Comparison of ENCODE assay signal across 17 cellular contexts in genomic region chr19:2589441-2589840, GRCh38.
DNase-seq lines count a peak whose midpoint lies in the region; ATAC-seq, FAIRE-seq and TF ChIP-seq lines count a peak whose summit lies in the region.
"Had no signal": no experiment of that assay in that cellular context is flagged by ENCODE, and none has a peak within 500 bp of the region (broad histone marks: within the 10 kb centered on the region; RNA-seq: fewer than 3 reads in every experiment).

No MANE protein-coding gene starts in this region.

- H3K27me3 ChIP-seq in H1 (replicated peaks in 1 of 4; ENCODE audit: control insufficient read depth in 3 of 4, extremely low read depth in 1 of 4, insufficient read depth in 3 of 4, low read length in 3 of 4) = peaks cover 0 to 3% (median 0%) of the 10 kb centered on the region in 4 experiments; a peak in 1 of 7 replicates
- H3K27me3 ChIP-seq in neural progenitor cell = no peaks in the 10 kb centered on the region
- no peaks in the 10 kb centered on the region for H3K27me3 ChIP-seq in stomach

- H2AFZ ChIP-seq in H1 (ENCODE audit: low read length) (no peak overlapping the region), neural progenitor cell (replicated peaks) (no peak overlapping the region)

- no peaks in the 10 kb centered on the region for H3K79me1 ChIP-seq in H1 (ENCODE audit: low read depth, low read length)

- H3K9me3 ChIP-seq in H1 (ENCODE audit: insufficient read depth in 2 of 2, low read depth in 1 of 2, low read length in 1 of 2) (no peaks in the 10 kb centered on the region), neural progenitor cell (ENCODE audit: low read depth) (no peaks in the 10 kb centered on the region), stomach (no peaks in the 10 kb centered on the region)

- no peaks in the 10 kb centered on the region for H3K36me3 Mint-ChIP-seq in activated CD4-positive, alpha-beta memory T cell treated with anti-CD3 and anti-CD28 coated beads for 36 hours
- no peaks in the 10 kb centered on the region for H3K36me3 Mint-ChIP-seq in activated CD4-positive, alpha-beta memory T cell treated with anti-CD3 and anti-CD28 coated beads, Interleukin-2, amount 10 ng/mL, durations not matched to agents 7 days and 5 days (ENCODE audit: low read depth)
- H3K36me3 Mint-ChIP-seq in neural progenitor cell = no peaks in the 10 kb centered on the region
- H3K36me3 Mint-ChIP-seq in activated T-cell treated with anti-CD3 and anti-CD28 coated beads, Interleukin-2, amount 50 U/mL, for 4 hours (ENCODE audit: insufficient read depth) = no peaks in the 10 kb centered on the region
- H3K36me3 Mint-ChIP-seq: CD4-positive, alpha-beta memory T cell had no signal

- no peak for DNase-seq in activated CD4-positive, alpha-beta memory T cell treated with anti-CD3 and anti-CD28 coated beads for 36 hours
- no peak for DNase-seq in activated CD4-positive, alpha-beta memory T cell treated with anti-CD3 and anti-CD28 coated beads, Interleukin-2, amount 10 ng/mL, durations not matched to agents 7 days and 5 days
- DNase-seq in H1 (ENCODE audit: low read depth in 1 of 2, low spot score in 2 of 2) (no peak), neural progenitor cell (ENCODE audit: low spot score) (no peak), stomach (no peak), NCI-H187 treated with DMSO at 0.1 percent for 48 hours (lab: John Stamatoyannopoulos, UW) (no peak)
- DNase-seq in activated T-cell treated with anti-CD3 and anti-CD28 coated beads, Interleukin-2, amount 50 U/mL, for 4 hours = no peak
- no peak for DNase-seq in stimulated activated CD8-positive, alpha-beta memory T cell treated with anti-CD3 and anti-CD28 coated beads, Interleukin-4, amount 100 ng/mL, for 48 hours
- DNase-seq: 8988T; CD4-positive, alpha-beta memory T cell; KG1; NCI-H1048; NCI-H1436 treated with DMSO at 0.1 percent for 48 hours; NCI-H2081 treated with DMSO at 0.1 percent for 48 hours; NCI-H510A treated with DMSO at 0.1 percent for 48 hours; NCI-H82; PC-3 had no signal

- H3K18ac ChIP-seq in H1 (ENCODE audit: extremely low read depth, low read length) = no peak overlapping the region

- no peak overlapping the region for H2BK120ac ChIP-seq in H1 (replicated peaks; ENCODE audit: low read depth, low read length)

- H3K27ac Mint-ChIP-seq in activated CD4-positive, alpha-beta memory T cell treated with anti-CD3 and anti-CD28 coated beads for 36 hours = no peak overlapping the region
- H3K27ac Mint-ChIP-seq in activated CD4-positive, alpha-beta memory T cell treated with anti-CD3 and anti-CD28 coated beads, Interleukin-2, amount 10 ng/mL, durations not matched to agents 7 days and 5 days = no peak overlapping the region
- H3K27ac Mint-ChIP-seq in neural progenitor cell = no peak overlapping the region
- H3K27ac Mint-ChIP-seq: CD4-positive, alpha-beta memory T cell had no signal

- H3K4me1 ChIP-seq in H1 (replicated peaks in 1 of 4; ENCODE audit: control insufficient read depth in 3 of 4, insufficient read depth in 4 of 4, low read length in 3 of 4) (peaks cover 3 to 16% (median 7%) of the 10 kb centered on the region in 4 experiments), neural progenitor cell (peaks cover 5% of the 10 kb centered on the region), stomach (peaks cover 20 to 34% (median 28%) of the 10 kb centered on the region in 4 donors)

- no peaks in the 10 kb centered on the region for H3K79me2 ChIP-seq in H1 (ENCODE audit: control insufficient read depth in 1 of 2, insufficient read depth in 2 of 2, low read length in 2 of 2)
- H3K79me2 ChIP-seq in neural progenitor cell (ENCODE audit: low read depth) = no peaks in the 10 kb centered on the region

- no peak overlapping the region for H3K56ac ChIP-seq in H1 (replicated peaks; ENCODE audit: insufficient read length, low read depth, low read length)

- H3K4me3 ChIP-seq in H1 (ENCODE audit: extremely low read depth in 1 of 4, insufficient read depth in 2 of 4, low read depth in 3 of 4, low read length in 4 of 4) = no peak overlapping the region
- no peak overlapping the region for H3K4me3 ChIP-seq in neural progenitor cell
- H3K4me3 ChIP-seq in stomach = no peak overlapping the region

- TF ChIP-seq RAD21 in H1 (IDR thresholded peaks at IDR 0.05 in 1 of 2, conservative IDR thresholded peaks at IDR 0.05 in 1 of 2; ENCODE audit: low read depth in 2 of 2, low read length in 2 of 2) = no peak

- H3K4me2 ChIP-seq in H1 (ENCODE audit: insufficient read depth in 1 of 2, low read depth in 2 of 2, low read length in 2 of 2) (no peak overlapping the region), neural progenitor cell (no peak overlapping the region)

- no peak overlapping the region; the same call in none of the 2 replicates for H2BK15ac ChIP-seq in H1 (ENCODE audit: low read length)

- H4K20me1 ChIP-seq in H1 (replicated peaks in 1 of 2; ENCODE audit: control insufficient read depth in 1 of 2, insufficient read depth in 2 of 2, low read length in 2 of 2) (no peaks in the 10 kb centered on the region), neural progenitor cell (ENCODE audit: low read depth) (no peaks in the 10 kb centered on the region)

- H3K4ac ChIP-seq in H1 (replicated peaks; ENCODE audit: insufficient read length, low read depth, low read length) = no peak overlapping the region

- no peak overlapping the region for H2BK20ac ChIP-seq in H1 (ENCODE audit: low read length)

- H4K8ac ChIP-seq in H1 (ENCODE audit: extremely low read depth, insufficient read depth, low read length) = no peak overlapping the region

- H3K9ac ChIP-seq in H1 (replicated peaks in 1 of 4; ENCODE audit: extremely low read depth in 1 of 4, low read depth in 3 of 4, low read length in 3 of 4) (no peak overlapping the region; a peak in 3 of 7 replicates), neural progenitor cell (no peak overlapping the region)

- ATAC-seq in activated T-cell treated with anti-CD3 and anti-CD28 coated beads, Interleukin-2, amount 50 U/mL, for 4 hours = no peak
- ATAC-seq: PC-3 had no signal

- H3K14ac ChIP-seq in H1 (ENCODE audit: insufficient read length) = no peak overlapping the region

- H3K36me3 ChIP-seq in H1 (ENCODE audit: control insufficient read depth in 2 of 4, insufficient read depth in 4 of 4, low read length in 3 of 4) = no peaks in the 10 kb centered on the region
- no peaks in the 10 kb centered on the region for H3K36me3 ChIP-seq in neural progenitor cell
- H3K36me3 ChIP-seq in stomach = no peaks in the 10 kb centered on the region

- H3K27me3 Mint-ChIP-seq in activated CD4-positive, alpha-beta memory T cell treated with anti-CD3 and anti-CD28 coated beads for 36 hours = peaks cover 6% of the 10 kb centered on the region
- H3K27me3 Mint-ChIP-seq in activated CD4-positive, alpha-beta memory T cell treated with anti-CD3 and anti-CD28 coated beads, Interleukin-2, amount 10 ng/mL, durations not matched to agents 7 days and 5 days = peaks cover 18% of the 10 kb centered on the region
- peaks cover 5% of the 10 kb centered on the region for H3K27me3 Mint-ChIP-seq in neural progenitor cell (ENCODE audit: insufficient read depth, low read depth)
- H3K27me3 Mint-ChIP-seq in activated T-cell treated with anti-CD3 and anti-CD28 coated beads, Interleukin-2, amount 50 U/mL, for 4 hours (ENCODE audit: low read depth) = no peaks in the 10 kb centered on the region

- 88% methylated on average over 10 of the region's 10 CpGs; no CpG with 5 or more reads in 1 of the 2 experiments for WGBS in H1 (ENCODE audit: extremely low coverage in 1 of 2, insufficient coverage in 1 of 2, insufficient read length in 1 of 2, insufficient replicate concordance in 2 of 2, low coverage in 1 of 2, low lambda C conversion rate in 2 of 2, missing lambda C conversion rate in 1 of 2), 2 experiments
- 89 to 95% (median 92%) methylated on average over 10 of the region's 10 CpGs for WGBS in stomach, 5 donors

- no peak for TF ChIP-seq POLR2A in H1 (IDR thresholded peaks at IDR 0.05; ENCODE audit: control extremely low read depth in 1 of 2, low read depth in 2 of 2, low read length in 2 of 2)
- TF ChIP-seq POLR2A in stomach (IDR thresholded peaks at IDR 0.05) = no peak

- TF ChIP-seq EP300 in H1 (IDR thresholded peaks at IDR 0.05; ENCODE audit: borderline replicate concordance in 1 of 2, low read depth in 2 of 2, low read length in 2 of 2) = no peak
- no peak for TF ChIP-seq EP300 in stomach (IDR thresholded peaks at IDR 0.05)

- no peak overlapping the region for H4K91ac ChIP-seq in H1 (replicated peaks; ENCODE audit: insufficient read length, low read length)

- no peaks in the 10 kb centered on the region for H3K4me1 Mint-ChIP-seq in activated CD4-positive, alpha-beta memory T cell treated with anti-CD3 and anti-CD28 coated beads for 36 hours (ENCODE audit: low read depth)
- H3K4me1 Mint-ChIP-seq in activated CD4-positive, alpha-beta memory T cell treated with anti-CD3 and anti-CD28 coated beads, Interleukin-2, amount 10 ng/mL, durations not matched to agents 7 days and 5 days = no peaks in the 10 kb centered on the region
- H3K4me1 Mint-ChIP-seq in neural progenitor cell = peaks cover 22% of the 10 kb centered on the region
- H3K4me1 Mint-ChIP-seq in activated T-cell treated with anti-CD3 and anti-CD28 coated beads, Interleukin-2, amount 50 U/mL, for 4 hours (ENCODE audit: low read depth) = no peaks in the 10 kb centered on the region
- H3K4me1 Mint-ChIP-seq: CD4-positive, alpha-beta memory T cell had no signal

- intact Hi-C loops in activated CD4-positive, alpha-beta memory T cell treated with anti-CD3 and anti-CD28 coated beads for 36 hours (cut with micrococcal nuclease) = no loop called here
- intact Hi-C loops in stomach (cut with DNase I; ENCODE audit: low total_unique reads) = loop anchor here (10.0 kb wide), 1 partner anchor 115 kb away; the partner anchor contains the start of gene GADD45B

- no peak overlapping the region for H3K23ac ChIP-seq in H1 (ENCODE audit: insufficient read length)

- H2AK5ac ChIP-seq in H1 (ENCODE audit: low read depth, low read length) = peak overlapping the region; percentile 65

- H2BK12ac ChIP-seq in H1 (ENCODE audit: low read depth, low read length) = no peak overlapping the region

- no peaks in the 10 kb centered on the region for H3K9me3 Mint-ChIP-seq in activated CD4-positive, alpha-beta memory T cell treated with anti-CD3 and anti-CD28 coated beads for 36 hours
- no peaks in the 10 kb centered on the region for H3K9me3 Mint-ChIP-seq in activated CD4-positive, alpha-beta memory T cell treated with anti-CD3 and anti-CD28 coated beads, Interleukin-2, amount 10 ng/mL, durations not matched to agents 7 days and 5 days
- peaks cover 2% of the 10 kb centered on the region for H3K9me3 Mint-ChIP-seq in neural progenitor cell
- no peaks in the 10 kb centered on the region for H3K9me3 Mint-ChIP-seq in activated T-cell treated with anti-CD3 and anti-CD28 coated beads, Interleukin-2, amount 50 U/mL, for 4 hours
- H3K9me3 Mint-ChIP-seq: CD4-positive, alpha-beta memory T cell had no signal

- FAIRE-seq in H1 (lab: Jason Lieb, UNC) = no peak

- CTCF ChIA-PET in activated CD4-positive, alpha-beta memory T cell treated with anti-CD3 and anti-CD28 coated beads for 36 hours (lab: Charles Lee) = interaction anchor here (1.6 kb wide), 1 partner anchor 48 kb away, joined by 4 read pairs; no protein-coding TSS in a partner anchor
- CTCF ChIA-PET in activated CD4-positive, alpha-beta memory T cell treated with anti-CD3 and anti-CD28 coated beads, Interleukin-2, amount 10 ng/mL, durations not matched to agents 7 days and 5 days (lab: Charles Lee) = interaction anchor here (1.7 kb wide), 1 partner anchor 22 kb away, joined by 5 read pairs; no protein-coding TSS in a partner anchor
- CTCF ChIA-PET in H1 (lab: Charles Lee; ENCODE audit: partially characterized antibody) = interaction anchor here (0.6 to 3.5 kb wide), 6 partner anchors 10 to 453 kb away, joined by 3 to 23 read pairs (median 4); no protein-coding TSS in a partner anchor

- H3F3A ChIP-seq in neural progenitor cell (ENCODE audit: low read depth) = no peaks in the 10 kb centered on the region

- peaks cover 7% of the 10 kb centered on the region; the same call in 1 of the 2 replicates for H3K23me2 ChIP-seq in H1 (ENCODE audit: low read depth, low read length)

- H3K4me3 Mint-ChIP-seq in activated CD4-positive, alpha-beta memory T cell treated with anti-CD3 and anti-CD28 coated beads for 36 hours = peak overlapping the region; percentile 12
- H3K4me3 Mint-ChIP-seq in activated CD4-positive, alpha-beta memory T cell treated with anti-CD3 and anti-CD28 coated beads, Interleukin-2, amount 10 ng/mL, durations not matched to agents 7 days and 5 days = no peak overlapping the region
- H3K4me3 Mint-ChIP-seq in neural progenitor cell = peak overlapping the region; percentile 15
- no peak overlapping the region for H3K4me3 Mint-ChIP-seq in activated T-cell treated with anti-CD3 and anti-CD28 coated beads, Interleukin-2, amount 50 U/mL, for 4 hours
- H3K4me3 Mint-ChIP-seq: CD4-positive, alpha-beta memory T cell had no signal

- no peak overlapping the region for H4K5ac ChIP-seq in H1 (ENCODE audit: insufficient read length, low read depth, low read length)

- POLR2A ChIA-PET in activated CD4-positive, alpha-beta memory T cell treated with anti-CD3 and anti-CD28 coated beads for 36 hours (lab: Charles Lee) = no interaction called here
- POLR2A ChIA-PET in activated CD4-positive, alpha-beta memory T cell treated with anti-CD3 and anti-CD28 coated beads, Interleukin-2, amount 10 ng/mL, durations not matched to agents 7 days and 5 days (lab: Charles Lee) = no interaction called here
- POLR2A ChIA-PET in H1 (lab: Charles Lee; ENCODE audit: partially characterized antibody) = interaction anchor here (1.1 to 4.9 kb wide), 4 partner anchors 12 to 162 kb away, joined by 3 to 37 read pairs (median 17); partner anchors contain the start of genes GADD45B and TIMM13

- H3K27ac ChIP-seq in H1 (ENCODE audit: low read depth, low read length) (no peak overlapping the region), neural progenitor cell (no peak overlapping the region), stomach (peak overlapping the region; percentile 76 to 89 (median 85))

- TF ChIP-seq CTCF in H1 (IDR thresholded peaks at IDR 0.05; ENCODE audit: control extremely low read depth in 1 of 3, insufficient read depth in 1 of 3, low read depth in 1 of 3, low read length in 3 of 3) (no peak), neural progenitor cell (IDR thresholded peaks at IDR 0.05) (no peak), stomach (IDR thresholded peaks at IDR 0.05) (no peak)

- H2BK5ac ChIP-seq in H1 (ENCODE audit: low read depth, low read length) = no peak overlapping the region

Comparison
In these comparisons a context has a peak if more than half of its experiments do, and no peak if none do; other contexts are left out.
1. H3K4me3 Mint-ChIP-seq: peak in activated CD4-positive, alpha-beta memory T cell treated with anti-CD3 and anti-CD28 coated beads for 36 hours (single experiment) and neural progenitor cell (single experiment); none in activated CD4-positive, alpha-beta memory T cell treated with anti-CD3 and anti-CD28 coated beads, Interleukin-2, amount 10 ng/mL, durations not matched to agents 7 days and 5 days (single experiment) and activated T-cell treated with anti-CD3 and anti-CD28 coated beads, Interleukin-2, amount 50 U/mL, for 4 hours (single experiment).
2. H3K27ac ChIP-seq: peak in stomach (5 of 5); none in H1 (single experiment) and neural progenitor cell (single experiment).